In genomic region chr5:95861221-95861857, GRCh38 we compare ENCODE assay signal across 8 cellular contexts. TPM values are rescaled to one million over a fixed set of nuclear protein-coding genes. Genes with fewer than 3 reads are reported as not detected.
DNase-seq lines count a peak whose midpoint lies in the region; ATAC-seq, FAIRE-seq and TF ChIP-seq lines count a peak whose summit lies in the region.

No MANE protein-coding gene starts in this region.

- peaks cover 42% of the 10 kb centered on the region for H3K4me1 Mint-ChIP-seq in CD4-positive, alpha-beta T cell (ENCODE audit: low read depth)
- peaks cover 67% of the 10 kb centered on the region for H3K4me1 Mint-ChIP-seq in activated CD4-positive, alpha-beta memory T cell treated with anti-CD3 and anti-CD28 coated beads for 36 hours (ENCODE audit: low read depth)
- peaks cover 41 to 59% of the 10 kb centered on the region in 2 donors for H3K4me1 Mint-ChIP-seq in stimulated activated naive B cell treated with anti-CD40 and anti-IgM and Interleukin-4, amounts not matched to agents 10 μg/mL and 1 μg/mL and 100 μg/mL, for 72 hours

- H3K4me3 ChIP-seq in small intestine (ENCODE audit: low read depth in 1 of 2, low read length in 2 of 2) (no peak overlapping the region), BE2C (ENCODE audit: low read depth, low read length) (no peak overlapping the region)

- H3K4me1 ChIP-seq in small intestine (ENCODE audit: control insufficient read depth in 2 of 2, insufficient read depth in 1 of 2, low read depth in 1 of 2, low read length in 1 of 2): peaks cover 4 to 15% of the 10 kb centered on the region in 2 donors
- H3K4me1 ChIP-seq in BE2C: 0 out of 2 replicates have a peak, but pooled peaks cover 6% of the 10 kb centered on the region

- H3K27me3 Mint-ChIP-seq in CD4-positive, alpha-beta T cell: peaks cover 13% of the 10 kb centered on the region
- no peaks in the 10 kb centered on the region for H3K27me3 Mint-ChIP-seq in activated CD4-positive, alpha-beta memory T cell treated with anti-CD3 and anti-CD28 coated beads for 36 hours
- no peaks in the 10 kb centered on the region for H3K27me3 Mint-ChIP-seq in stimulated activated naive B cell treated with anti-CD40 and anti-IgM and Interleukin-4, amounts not matched to agents 10 μg/mL and 1 μg/mL and 100 μg/mL, for 72 hours

- no peaks in the 10 kb centered on the region for H3K36me3 Mint-ChIP-seq in CD4-positive, alpha-beta T cell (ENCODE audit: low read depth)
- no peaks in the 10 kb centered on the region for H3K36me3 Mint-ChIP-seq in activated CD4-positive, alpha-beta memory T cell treated with anti-CD3 and anti-CD28 coated beads for 36 hours
- no peaks in the 10 kb centered on the region for H3K36me3 Mint-ChIP-seq in stimulated activated naive B cell treated with anti-CD40 and anti-IgM and Interleukin-4, amounts not matched to agents 10 μg/mL and 1 μg/mL and 100 μg/mL, for 72 hours

- H3K9me3 ChIP-seq in CD4-positive, alpha-beta T cell (ENCODE audit: control insufficient read depth, low read length): no peaks in the 10 kb centered on the region
- H3K9me3 ChIP-seq in small intestine (ENCODE audit: control insufficient read depth, low read depth) (no peaks in the 10 kb centered on the region), BE2C (no peaks in the 10 kb centered on the region)

- intact Hi-C loops in CD4-positive, alpha-beta T cell (cut with DNase I, micrococcal nuclease): loop anchor here (5.0 to 10.0 kb wide), 3 partner anchors 41 to 673 kb away; partner anchors contain the start of gene ELL2 (in 1 of the 2)
- intact Hi-C loops in activated CD4-positive, alpha-beta memory T cell treated with anti-CD3 and anti-CD28 coated beads for 36 hours (cut with micrococcal nuclease): no loop called here
- intact Hi-C loops in cardiac septum (cut with DNase I): loop anchor here (5.0 to 10.0 kb wide), 2 partner anchors 263 to 521 kb away; no protein-coding TSS in a partner anchor

- POLR2A ChIA-PET in CD4-positive, alpha-beta T cell (lab: Charles Lee): interaction anchor here (0.6 to 1.2 kb wide), 2 partner anchors 8 to 97 kb away, joined by 5 to 6 read pairs; no protein-coding TSS in a partner anchor
- POLR2A ChIA-PET in activated CD4-positive, alpha-beta memory T cell treated with anti-CD3 and anti-CD28 coated beads for 36 hours (lab: Charles Lee): interaction anchor here (0.8 to 4.2 kb wide), 5 partner anchors 9 to 253 kb away, joined by 3 to 29 read pairs (median 4); partner anchors contain the start of gene RFESD

- H3K27me3 ChIP-seq in CD4-positive, alpha-beta T cell (ENCODE audit: control insufficient read depth, insufficient read depth, low read length): no peaks in the 10 kb centered on the region
- H3K27me3 ChIP-seq in small intestine (ENCODE audit: control insufficient read depth in 2 of 2, insufficient read depth in 2 of 2, low read length in 2 of 2) (no peaks in the 10 kb centered on the region), BE2C (no peaks in the 10 kb centered on the region)

- H3K27ac Mint-ChIP-seq in CD4-positive, alpha-beta T cell: peak overlapping the region; percentile 19
- H3K27ac Mint-ChIP-seq in activated CD4-positive, alpha-beta memory T cell treated with anti-CD3 and anti-CD28 coated beads for 36 hours: peak overlapping the region; percentile 47
- peak overlapping the region; percentile 92 for H3K27ac Mint-ChIP-seq in stimulated activated naive B cell treated with anti-CD40 and anti-IgM and Interleukin-4, amounts not matched to agents 10 μg/mL and 1 μg/mL and 100 μg/mL, for 72 hours

- FAIRE-seq in small intestine (lab: Jason Lieb, UNC): no peak

- in situ Hi-C loops in KBM-7 (cut with MboI; ENCODE audit: low pct_unique_long_range_greater_than_20kb, low sequenced_read_pairs): no loop called here

- H3K36me3 ChIP-seq in small intestine (ENCODE audit: control insufficient read depth in 2 of 2, insufficient read depth in 2 of 2, low read length in 2 of 2) (no peaks in the 10 kb centered on the region), BE2C (no peaks in the 10 kb centered on the region)

- no peak for DNase-seq in CD4-positive, alpha-beta T cell
- DNase-seq in KBM-7 (peak; percentile 82), cardiac septum (ENCODE audit: low spot score) (peak; percentile 86), small intestine (no peak), BE2C (no peak)
- no peak for DNase-seq in activated CD4-positive, alpha-beta memory T cell treated with anti-CD3 and anti-CD28 coated beads for 36 hours
- DNase-seq in stimulated activated naive B cell treated with anti-CD40 and anti-IgM and Interleukin-4, amounts not matched to agents 10 μg/mL and 1 μg/mL and 100 μg/mL, for 72 hours: peak; percentile 35
- DNase-seq in NK-92 treated with Interleukin-12 subunit alpha and Interleukin-12 subunit beta, amount 100 ng/mL, for 24 hours (lab: John Stamatoyannopoulos, UW): no peak

- H3K27ac ChIP-seq in CD4-positive, alpha-beta T cell (ENCODE audit: low read depth, low read length): no peak overlapping the region
- peak overlapping the region in 1 of 2 donors; percentile 79 for H3K27ac ChIP-seq in small intestine (ENCODE audit: low read depth in 1 of 2, low read length in 1 of 2)

- H3K9me3 Mint-ChIP-seq in CD4-positive, alpha-beta T cell: no peaks in the 10 kb centered on the region
- no peaks in the 10 kb centered on the region for H3K9me3 Mint-ChIP-seq in activated CD4-positive, alpha-beta memory T cell treated with anti-CD3 and anti-CD28 coated beads for 36 hours
- H3K9me3 Mint-ChIP-seq in stimulated activated naive B cell treated with anti-CD40 and anti-IgM and Interleukin-4, amounts not matched to agents 10 μg/mL and 1 μg/mL and 100 μg/mL, for 72 hours: no peaks in the 10 kb centered on the region

- H3K4me3 Mint-ChIP-seq in CD4-positive, alpha-beta T cell: no peak overlapping the region
- no peak overlapping the region for H3K4me3 Mint-ChIP-seq in activated CD4-positive, alpha-beta memory T cell treated with anti-CD3 and anti-CD28 coated beads for 36 hours
- H3K4me3 Mint-ChIP-seq in stimulated activated naive B cell treated with anti-CD40 and anti-IgM and Interleukin-4, amounts not matched to agents 10 μg/mL and 1 μg/mL and 100 μg/mL, for 72 hours: peak overlapping the region; percentile 61 to 76

- WGBS in small intestine, 3 donors: 42 to 79% (median 67%) methylated on average over 14 of the region's 14 CpGs

- ATAC-seq in CD4-positive, alpha-beta T cell (ENCODE audit: poor library complexity): no peak
- ATAC-seq in stimulated activated naive B cell treated with anti-CD40 and anti-IgM and Interleukin-4, amounts not matched to agents 10 μg/mL and 1 μg/mL and 100 μg/mL, for 72 hours (replicated peaks): peak; percentile 23 to 58

- CTCF ChIA-PET in CD4-positive, alpha-beta T cell (lab: Charles Lee): interaction anchor here (0.9 to 1.8 kb wide), 6 partner anchors 9 to 474 kb away, joined by 3 to 9 read pairs (median 4); partner anchors contain the start of gene ELL2
- CTCF ChIA-PET in activated CD4-positive, alpha-beta memory T cell treated with anti-CD3 and anti-CD28 coated beads for 36 hours (lab: Charles Lee): interaction anchor here (1.0 to 5.1 kb wide), 8 partner anchors 11 to 738 kb away, joined by 3 to 63 read pairs (median 4); partner anchors contain the start of gene ELL2

- TF ChIP-seq CTCF in CD4-positive, alpha-beta T cell (IDR thresholded peaks at IDR 0.05): no peak
- TF ChIP-seq CTCF in BE2C (IDR thresholded peaks at IDR 0.05; ENCODE audit: low read depth, low read length): no peak

RNA-seq across cellular contexts. Expression of gene GLRX, which starts 38.8 kb away (rescaled TPM):
- total RNA-seq in CD4-positive, alpha-beta T cell: 10 to 100 TPM; 16.9 to 18.7 TPM
- 10 to 100 TPM; 33.2 to 34.0 TPM for total RNA-seq in activated CD4-positive, alpha-beta memory T cell treated with anti-CD3 and anti-CD28 coated beads for 36 hours
- total RNA-seq in cardiac septum: 119 TPM
- 100 to 1,000 TPM; 166 to 968 (median 721) TPM for polyA plus RNA-seq in small intestine
- polyA plus RNA-seq in BE2C (2012; ENCODE audit: insufficient read depth, insufficient read length, low read depth): 41.7 TPM

Comparison
In these comparisons a context has a peak if more than half of its experiments do, and no peak if none do; other contexts are left out.
1. DNase-seq: peak in KBM-7 (single experiment), cardiac septum (single experiment) and stimulated activated naive B cell treated with anti-CD40 and anti-IgM and Interleukin-4, amounts not matched to agents 10 μg/mL and 1 μg/mL and 100 μg/mL, for 72 hours (single experiment); none in CD4-positive, alpha-beta T cell (0 of 10), activated CD4-positive, alpha-beta memory T cell treated with anti-CD3 and anti-CD28 coated beads for 36 hours (single experiment), NK-92 treated with Interleukin-12 subunit alpha and Interleukin-12 subunit beta, amount 100 ng/mL, for 24 hours (single experiment), small intestine (single experiment) and BE2C (single experiment).
2. H3K27ac Mint-ChIP-seq: peak in every context shown above with its lines; median percentile 92 in stimulated activated naive B cell treated with anti-CD40 and anti-IgM and Interleukin-4, amounts not matched to agents 10 μg/mL and 1 μg/mL and 100 μg/mL, for 72 hours; 47 in activated CD4-positive, alpha-beta memory T cell treated with anti-CD3 and anti-CD28 coated beads for 36 hours; 19 in CD4-positive, alpha-beta T cell.
3. H3K4me3 Mint-ChIP-seq: peak in stimulated activated naive B cell treated with anti-CD40 and anti-IgM and Interleukin-4, amounts not matched to agents 10 μg/mL and 1 μg/mL and 100 μg/mL, for 72 hours (2 of 2); none in CD4-positive, alpha-beta T cell (single experiment) and activated CD4-positive, alpha-beta memory T cell treated with anti-CD3 and anti-CD28 coated beads for 36 hours (single experiment).